Comparison of ENCODE assay signal across 7 cellular contexts in the genomic region with DNA sequence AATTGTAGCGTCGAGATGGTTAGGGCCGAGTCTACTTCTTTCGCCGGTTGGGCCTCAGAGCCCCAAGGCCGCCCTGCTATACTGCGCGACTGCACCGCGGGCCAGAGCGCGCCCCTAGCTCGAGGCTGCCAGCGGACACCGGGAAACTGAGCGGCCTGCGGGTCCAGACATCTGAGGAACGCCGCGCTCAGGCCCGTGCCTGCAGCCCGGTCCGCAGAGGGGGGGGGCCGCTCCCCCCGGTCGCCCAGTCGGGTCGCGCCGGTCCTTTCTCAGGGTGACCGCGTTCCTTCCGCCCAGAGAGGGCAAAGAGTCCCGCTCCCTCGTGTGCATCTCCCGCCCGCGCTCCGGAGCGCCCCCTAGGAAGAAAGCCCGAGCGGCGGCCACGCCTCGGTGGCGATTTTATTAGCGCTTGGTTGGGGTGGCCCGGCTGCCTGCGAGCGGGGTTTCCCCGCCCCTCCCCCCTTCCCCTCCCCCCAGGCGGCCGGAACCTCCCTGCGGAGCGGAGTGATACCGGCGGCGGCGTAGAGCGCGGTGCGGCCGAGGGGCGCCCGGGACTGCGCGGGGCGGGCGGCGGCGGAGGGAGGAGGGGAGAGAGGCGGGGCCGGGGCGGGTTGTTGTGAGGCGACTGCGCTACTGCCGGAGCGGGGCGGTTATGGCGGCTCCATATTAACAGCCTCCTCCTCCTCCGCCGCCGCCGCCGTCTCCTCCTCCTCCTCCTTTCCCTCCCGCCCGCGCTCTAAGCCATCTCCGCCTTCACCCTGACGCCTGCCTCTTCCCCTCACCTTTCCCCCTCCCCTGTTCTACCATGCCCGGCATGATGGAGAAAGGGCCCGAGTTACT. TPM values are rescaled to one million over a fixed set of nuclear protein-coding genes. Genes with fewer than 3 reads are reported as not detected.
DNase-seq lines count a peak whose midpoint lies in the region; ATAC-seq, FAIRE-seq and TF ChIP-seq lines count a peak whose summit lies in the region.

RCOR3 (plus strand) TSS at position 611 of the 840 bp plus-strand sequence; CDS start at position 806, 195 bp downstream.

- peak within 1 kb of the TSS; percentile 98 for H3K4me2 ChIP-seq in astrocyte (ENCODE audit: low read length)

- peak within 1 kb of the TSS; percentile 94 for H3K9ac ChIP-seq in astrocyte (ENCODE audit: low read length)

- FAIRE-seq in GM18507 (lab: Jason Lieb, UNC) = no peak
- no peak for FAIRE-seq in astrocyte (lab: Jason Lieb, UNC)

- H3K79me2 ChIP-seq in astrocyte (ENCODE audit: insufficient read depth, low read length) = peaks cover 26% of the 10 kb centered on the region

- H3K27me3 Mint-ChIP-seq in astrocyte (ENCODE audit: low read depth, unreplicated experiment) = no peaks in the 10 kb centered on the region

- peak; percentile 78 for ATAC-seq in HG02970 (IDR thresholded peaks at IDR 0.05; ENCODE audit: low FRiP score, unreplicated experiment)

- H3K9me3 Mint-ChIP-seq in astrocyte (ENCODE audit: unreplicated experiment) = no peaks in the 10 kb centered on the region

- TF ChIP-seq CTCF in astrocyte (IDR thresholded peaks at IDR 0.05; ENCODE audit: insufficient read depth, low read depth, low read length) (peak; percentile 27), retinal pigment epithelial cell (conservative IDR thresholded peaks at IDR 0.05; ENCODE audit: low read depth, low read length) (peak; percentile 54)

- H3K27me3 ChIP-seq in astrocyte (ENCODE audit: insufficient read depth, low read length) = no peaks in the 10 kb centered on the region

- peaks cover 13% of the 10 kb centered on the region for H3K4me1 Mint-ChIP-seq in astrocyte (ENCODE audit: low read depth, unreplicated experiment)

- H3K4me3 Mint-ChIP-seq in astrocyte (ENCODE audit: unreplicated experiment) = peak within 1 kb of the TSS; percentile 98

- DNase-seq in GM18507 (ENCODE audit: extremely low spot score, insufficient read length, low read depth) (peak; percentile 78), NCI-H2029 (lab: John Stamatoyannopoulos, UW) (peak; percentile 91), T-helper 22 cell (ENCODE audit: low read depth) (peak; percentile 85), astrocyte (ENCODE audit: low read depth) (peak; percentile 80), hepatic stellate cell (ENCODE audit: low spot score) (peak; percentile 87), retinal pigment epithelial cell (ENCODE audit: low read depth) (peak; percentile 67)

- H3K4me1 ChIP-seq in astrocyte (ENCODE audit: insufficient read depth, low read length) = peaks cover 11% of the 10 kb centered on the region

- H2AFZ ChIP-seq in astrocyte (ENCODE audit: low read depth, low read length) = peak within 1 kb of the TSS; percentile 92

- H3K27ac ChIP-seq in astrocyte (ENCODE audit: low read depth, low read length) = peak within 1 kb of the TSS; percentile 97

- H4K20me1 ChIP-seq in astrocyte (ENCODE audit: insufficient read depth, low read length) = no peaks in the 10 kb centered on the region

- no peaks in the 10 kb centered on the region for H3K36me3 ChIP-seq in astrocyte (ENCODE audit: insufficient read depth, low read length)

- H3K4me3 ChIP-seq in astrocyte (ENCODE audit: insufficient read depth, low read depth, low read length) (peak within 1 kb of the TSS; percentile 85), retinal pigment epithelial cell (ENCODE audit: low read length) (peak within 1 kb of the TSS; percentile 85)

- H3K36me3 Mint-ChIP-seq in astrocyte (ENCODE audit: low read depth, unreplicated experiment) = peaks cover 4% of the 10 kb centered on the region

- H3K27ac Mint-ChIP-seq in astrocyte (ENCODE audit: unreplicated experiment) = peak within 1 kb of the TSS; percentile 98

- no peaks in the 10 kb centered on the region for H3K9me3 ChIP-seq in astrocyte (ENCODE audit: insufficient read depth, low read depth, low read length)

RNA-seq across cellular contexts. Expression of gene RCOR3, which starts in this region (rescaled TPM):
- 63.4 and 68.2 TPM in 2 replicates for total RNA-seq in astrocyte

Comparison
In these comparisons a context has a peak if more than half of its experiments do, and no peak if none do; other contexts are left out.
1. Peak in every context shown above with its lines: DNase-seq, ATAC-seq, H3K4me3 ChIP-seq and H3K27ac ChIP-seq.